In the genomic region with DNA sequence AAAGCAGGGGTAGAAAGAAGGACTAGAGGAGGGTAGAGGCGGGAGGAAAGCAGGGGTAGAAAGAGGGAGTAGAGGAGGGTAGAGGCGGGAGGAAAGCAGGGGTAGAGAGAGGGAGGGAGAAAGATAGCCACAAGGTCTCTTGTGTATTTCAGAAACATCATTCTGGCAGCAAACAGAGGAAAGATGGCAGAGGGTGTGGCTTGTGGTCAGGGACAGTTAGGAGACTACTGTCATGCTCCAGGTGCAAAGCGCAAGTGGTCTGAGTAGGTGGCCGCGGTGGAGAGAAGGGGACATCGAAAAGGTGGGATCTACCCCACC, we compare ENCODE assay signal across 18 cellular contexts.
DNase-seq lines count a peak whose midpoint lies in the region; ATAC-seq lines count a peak whose summit lies in the region.
"Had no signal": no experiment of that assay in that cellular context is flagged by ENCODE, and none has a peak within 500 bp of the region (broad histone marks: within the 10 kb centered on the region; RNA-seq: fewer than 3 reads in every experiment).

No MANE protein-coding gene starts in this region.

- peak overlapping the region; percentile 2 for H3K4me3 Mint-ChIP-seq in activated CD4-positive, alpha-beta T cell treated with anti-CD3 and anti-CD28 coated beads, Interleukin-2, amount 10 ng/mL, durations not matched to agents 24 days and 14 days
- H3K4me3 Mint-ChIP-seq in activated CD4-positive, alpha-beta T cell treated with anti-CD3 and anti-CD28 coated beads for 36 hours: no peak overlapping the region
- H3K4me3 Mint-ChIP-seq: HFFc6, type B pancreatic cell had no signal

- ATAC-seq in activated CD4-positive, alpha-beta T cell treated with anti-CD3 and anti-CD28 coated beads for 36 hours: no peak
- ATAC-seq in GM21737 (IDR thresholded peaks at IDR 0.05; ENCODE audit: unreplicated experiment): no peak
- ATAC-seq in GM21723 (IDR thresholded peaks at IDR 0.05; ENCODE audit: unreplicated experiment): no peak

- no peaks in the 10 kb centered on the region for H3K36me3 Mint-ChIP-seq in activated CD4-positive, alpha-beta T cell treated with anti-CD3 and anti-CD28 coated beads, Interleukin-2, amount 10 ng/mL, durations not matched to agents 24 days and 14 days (ENCODE audit: low read depth)
- H3K36me3 Mint-ChIP-seq in activated CD4-positive, alpha-beta T cell treated with anti-CD3 and anti-CD28 coated beads for 36 hours (ENCODE audit: low read depth): no peaks in the 10 kb centered on the region
- H3K36me3 Mint-ChIP-seq: type B pancreatic cell had no signal

- DNase-seq in activated CD4-positive, alpha-beta T cell treated with anti-CD3 and anti-CD28 coated beads, Interleukin-2, amount 10 ng/mL, durations not matched to agents 24 days and 14 days: no peak
- DNase-seq in activated CD4-positive, alpha-beta T cell treated with anti-CD3 and anti-CD28 coated beads for 36 hours: no peak
- DNase-seq in NCI-H187 treated with DMSO at 0.1 percent for 48 hours (lab: John Stamatoyannopoulos, UW): peak; percentile 69
- DNase-seq in LoVo (ENCODE audit: low spot score): no peak
- DNase-seq: activated CD4-positive, CD25-positive, alpha-beta regulatory T cell; AML-193; brain microvascular endothelial cell; Calu3; HFFc6; mesendoderm; NCI-H2171; NCI-H524 treated with DMSO at 0.1 percent for 48 hours had no signal

- intact Hi-C loops in activated CD4-positive, alpha-beta T cell treated with anti-CD3 and anti-CD28 coated beads, Interleukin-2, amount 10 ng/mL, durations not matched to agents 24 days and 14 days (cut with micrococcal nuclease): no loop called here
- intact Hi-C loops in activated CD4-positive, alpha-beta T cell treated with anti-CD3 and anti-CD28 coated beads for 36 hours (cut with DNase I, micrococcal nuclease): no loop called here

- peaks cover 63 to 100% (median 100%) of the 10 kb centered on the region in 10 experiments for H3K4me1 ChIP-seq in BLaER1 treated with 17β-estradiol and CSF1 and Interleukin-3, amounts not matched to agents 10 nM and 100 nM

- POLR2A ChIA-PET in activated CD4-positive, alpha-beta T cell treated with anti-CD3 and anti-CD28 coated beads for 36 hours (lab: Charles Lee): interaction anchor here (0.5 kb wide), 1 partner anchor 171 kb away, joined by 3 read pairs; no protein-coding TSS in a partner anchor

- no peak overlapping the region for H3K4me3 ChIP-seq in BLaER1 treated with 17β-estradiol and CSF1 and Interleukin-3, amounts not matched to agents 10 nM and 100 nM

- no peaks in the 10 kb centered on the region for H3K36me3 ChIP-seq in BLaER1 treated with 17β-estradiol and CSF1 and Interleukin-3, amounts not matched to agents 10 nM and 100 nM
- H3K36me3 ChIP-seq: brain microvascular endothelial cell had no signal

- no peaks in the 10 kb centered on the region for H3K9me3 Mint-ChIP-seq in activated CD4-positive, alpha-beta T cell treated with anti-CD3 and anti-CD28 coated beads, Interleukin-2, amount 10 ng/mL, durations not matched to agents 24 days and 14 days
- H3K9me3 Mint-ChIP-seq in activated CD4-positive, alpha-beta T cell treated with anti-CD3 and anti-CD28 coated beads for 36 hours (ENCODE audit: low read depth): no peaks in the 10 kb centered on the region
- H3K9me3 Mint-ChIP-seq: activated T-helper 2 cell treated with anti-CD3 and anti-CD28 coated beads, Interferon-gamma antibody, Interleukin-2, Interleukin-4, amounts not matched to agents 10 μg/mL and 5 μg/mL and 100 μg/mL, durations not matched to agents 14 hours and 24 hours and 36 hours; HFFc6; type B pancreatic cell had no signal

- H3K9ac ChIP-seq in BLaER1 treated with 17β-estradiol and CSF1 and Interleukin-3, amounts not matched to agents 10 nM and 100 nM: peak overlapping the region in 7 of 11 experiments; percentile 0 to 52 (median 33); a peak in 6 of 22 replicates

- H3K27ac ChIP-seq in BLaER1 treated with 17β-estradiol and CSF1 and Interleukin-3, amounts not matched to agents 10 nM and 100 nM: peak overlapping the region in 9 of 11 experiments; percentile 6 to 72 (median 60); a peak in 17 of 22 replicates
- peak overlapping the region; percentile 49 for H3K27ac ChIP-seq in cingulate gyrus (ENCODE audit: low read depth, low read length)
- H3K27ac ChIP-seq: brain microvascular endothelial cell had no signal

- peaks cover 27% of the 10 kb centered on the region for H3K27me3 Mint-ChIP-seq in activated CD4-positive, alpha-beta T cell treated with anti-CD3 and anti-CD28 coated beads, Interleukin-2, amount 10 ng/mL, durations not matched to agents 24 days and 14 days
- peaks cover 12% of the 10 kb centered on the region for H3K27me3 Mint-ChIP-seq in activated CD4-positive, alpha-beta T cell treated with anti-CD3 and anti-CD28 coated beads for 36 hours

- peak overlapping the region; percentile 31 for H3K27ac Mint-ChIP-seq in activated CD4-positive, alpha-beta T cell treated with anti-CD3 and anti-CD28 coated beads, Interleukin-2, amount 10 ng/mL, durations not matched to agents 24 days and 14 days
- no peak overlapping the region for H3K27ac Mint-ChIP-seq in activated CD4-positive, alpha-beta T cell treated with anti-CD3 and anti-CD28 coated beads for 36 hours
- H3K27ac Mint-ChIP-seq: activated T-helper 2 cell treated with anti-CD3 and anti-CD28 coated beads, Interferon-gamma antibody, Interleukin-2, Interleukin-4, amounts not matched to agents 10 μg/mL and 5 μg/mL and 100 μg/mL, durations not matched to agents 14 hours and 24 hours and 36 hours; HFFc6; type B pancreatic cell had no signal

- peaks cover 0 to 17% (median 0%) of the 10 kb centered on the region in 11 experiments; a peak in 4 of 22 replicates for H3K27me3 ChIP-seq in BLaER1 treated with 17β-estradiol and CSF1 and Interleukin-3, amounts not matched to agents 10 nM and 100 nM
- H3K27me3 ChIP-seq: brain microvascular endothelial cell had no signal

- no peaks in the 10 kb centered on the region for H4K20me1 ChIP-seq in BLaER1 treated with 17β-estradiol and CSF1 and Interleukin-3, amounts not matched to agents 10 nM and 100 nM

- CTCF ChIA-PET in activated CD4-positive, alpha-beta T cell treated with anti-CD3 and anti-CD28 coated beads for 36 hours (lab: Charles Lee): interaction anchor here (0.7 to 2.6 kb wide), 2 partner anchors 9 to 21 kb away, joined by 3 to 14 read pairs; no protein-coding TSS in a partner anchor

- peak overlapping the region; percentile 27 to 92 (median 87) for H3K4me2 ChIP-seq in BLaER1 treated with 17β-estradiol and CSF1 and Interleukin-3, amounts not matched to agents 10 nM and 100 nM

- H3K9me3 ChIP-seq in BLaER1 treated with 17β-estradiol and CSF1 and Interleukin-3, amounts not matched to agents 10 nM and 100 nM (replicated peaks in 1 of 11): no peaks in the 10 kb centered on the region

- peaks cover 35% of the 10 kb centered on the region for H3K4me1 Mint-ChIP-seq in activated CD4-positive, alpha-beta T cell treated with anti-CD3 and anti-CD28 coated beads, Interleukin-2, amount 10 ng/mL, durations not matched to agents 24 days and 14 days
- H3K4me1 Mint-ChIP-seq in activated CD4-positive, alpha-beta T cell treated with anti-CD3 and anti-CD28 coated beads for 36 hours: peaks cover 28% of the 10 kb centered on the region
